Comparison of ENCODE assay signal across 1 cellular context in the genomic region with DNA sequence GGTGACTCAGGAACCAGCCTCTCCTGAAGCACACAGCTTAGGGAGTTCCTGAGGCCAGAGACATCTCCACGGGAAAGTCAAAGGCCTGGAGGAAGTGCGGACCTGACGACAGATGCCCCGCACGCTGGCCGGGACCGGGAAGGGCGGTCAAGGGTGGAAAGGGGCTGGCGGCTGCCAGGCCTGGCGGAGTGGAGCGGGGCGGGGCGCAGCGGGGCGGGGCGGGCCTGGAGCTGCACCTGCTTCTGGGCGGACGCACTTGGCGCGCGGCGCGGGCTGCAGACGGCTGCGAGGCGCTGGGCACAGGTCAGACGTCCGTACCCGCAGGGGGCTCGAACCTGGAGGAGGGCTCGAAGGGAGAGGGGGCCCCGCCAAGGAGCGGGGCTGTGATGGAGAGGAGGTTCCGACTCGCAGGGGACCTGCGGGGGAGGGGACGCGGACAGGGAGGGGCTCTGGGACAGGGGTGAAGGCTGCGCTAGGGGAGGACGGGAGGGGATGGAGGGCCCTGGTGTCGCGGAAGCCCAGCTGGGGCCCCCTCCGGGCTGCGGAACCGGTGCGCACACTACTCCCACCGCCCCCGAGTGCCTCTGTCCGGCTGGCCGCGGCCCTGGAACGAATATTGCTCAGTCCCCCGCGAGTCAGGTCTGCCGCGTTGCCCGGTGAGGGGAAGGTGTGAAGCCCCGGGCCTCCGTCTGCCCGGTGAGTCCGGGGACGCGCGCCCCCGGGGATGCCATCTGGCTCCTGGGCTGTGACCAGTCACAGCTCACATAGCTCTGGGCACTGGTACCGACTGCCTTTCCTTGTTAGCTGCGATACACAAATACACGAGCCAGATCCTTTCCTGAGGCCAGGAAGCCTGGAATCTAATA.
TF ChIP-seq lines count a peak whose summit lies in the region.

Gene TMEM45B (plus strand): TSS at position 253 of the 866 bp plus-strand sequence. CDS start 36,635 bp downstream, outside the sequence.

TF ChIP-seq in HepG2, 621 proteins besides CTCF, POLR2A, EP300 and RAD21 (continued from another document and continues in another):
- TF ChIP-seq ZFYVE20 (CRISPR knock-in tag; IDR thresholded peaks at IDR 0.05; ENCODE audit: borderline replicate concordance, low read depth) (no peak), ZC3H4 (CRISPR knock-in tag; IDR thresholded peaks at IDR 0.05; ENCODE audit: borderline replicate concordance) (no peak), TSC22D2 (CRISPR knock-in tag; IDR thresholded peaks at IDR 0.05; ENCODE audit: borderline replicate concordance) (no peak), U2AF1 (optimal IDR thresholded peaks at IDR 0.05; ENCODE audit: low read depth, low read length) (no peak), SPEN (CRISPR knock-in tag; IDR thresholded peaks at IDR 0.05; ENCODE audit: low read depth) (no peak; the same call in 1 of the 2 replicates), ARNT2 (CRISPR knock-in tag; IDR thresholded peaks at IDR 0.05; ENCODE audit: low read depth) (no peak), HMG20B (CRISPR knock-in tag; conservative IDR thresholded peaks at IDR 0.05) (no peak), DNMT1 (CRISPR knock-in tag; IDR thresholded peaks at IDR 0.05) (no peak), ZNF335 (CRISPR knock-in tag; IDR thresholded peaks at IDR 0.05) (no peak), ZNF333 (CRISPR knock-in tag; IDR thresholded peaks at IDR 0.05; ENCODE audit: borderline replicate concordance) (no peak), ZNF737 (CRISPR knock-in tag; IDR thresholded peaks at IDR 0.05; ENCODE audit: borderline replicate concordance) (no peak), ZNF280D (CRISPR knock-in tag; IDR thresholded peaks at IDR 0.05) (no peak), ZNF761 (CRISPR knock-in tag; conservative IDR thresholded peaks at IDR 0.05) (no peak), ESRRA (CRISPR knock-in tag; IDR thresholded peaks at IDR 0.05; ENCODE audit: low read depth) (no peak), KAT7 (CRISPR knock-in tag; IDR thresholded peaks at IDR 0.05; ENCODE audit: borderline replicate concordance) (peak; percentile 75; the same call in 1 of the 2 replicates), ZNF512 (CRISPR knock-in tag; IDR thresholded peaks at IDR 0.05) (no peak), ZSCAN22 (CRISPR knock-in tag; IDR thresholded peaks at IDR 0.05) (no peak), ZNF138 (CRISPR knock-in tag; IDR thresholded peaks at IDR 0.05; ENCODE audit: low read depth) (peak; percentile 56; the same call in 1 of the 2 replicates), GFI1 (CRISPR knock-in tag; IDR thresholded peaks at IDR 0.05; ENCODE audit: borderline replicate concordance) (peak; percentile 64; the same call in 1 of the 2 replicates), FOXK1 (CRISPR knock-in tag; IDR thresholded peaks at IDR 0.05; ENCODE audit: borderline replicate concordance, low read depth) (peak; percentile 11; the same call in 1 of the 2 replicates), ZBTB46 (CRISPR knock-in tag; IDR thresholded peaks at IDR 0.05; ENCODE audit: borderline replicate concordance) (no peak), NR2F1 (CRISPR knock-in tag; IDR thresholded peaks at IDR 0.05) (no peak), KLF9 (CRISPR knock-in tag; IDR thresholded peaks at IDR 0.05; ENCODE audit: low read depth) (no peak), ZNF431 (CRISPR knock-in tag; IDR thresholded peaks at IDR 0.05; ENCODE audit: borderline replicate concordance, low read depth) (no peak), ZNF670 (CRISPR knock-in tag; IDR thresholded peaks at IDR 0.05; ENCODE audit: borderline replicate concordance) (0 out of 2 replicates have a peak, but pooled peaks have one; percentile 44), ZNF552 (CRISPR knock-in tag; IDR thresholded peaks at IDR 0.05; ENCODE audit: borderline replicate concordance) (peak; percentile 31; the same call in 1 of the 2 replicates), RCOR2 (CRISPR knock-in tag; IDR thresholded peaks at IDR 0.05) (no peak), DNMT3B (CRISPR knock-in tag; conservative IDR thresholded peaks at IDR 0.05) (no peak), MEF2D (CRISPR knock-in tag; IDR thresholded peaks at IDR 0.05) (no peak), ZNF775 (CRISPR knock-in tag; IDR thresholded peaks at IDR 0.05; ENCODE audit: borderline replicate concordance) (no peak), RBM22 (optimal IDR thresholded peaks at IDR 0.05; ENCODE audit: low read length) (no peak), CCDC6 (CRISPR knock-in tag; IDR thresholded peaks at IDR 0.05) (0 out of 2 replicates have a peak, but pooled peaks have one; percentile 46), LCORL (IDR thresholded peaks at IDR 0.05) (no peak), LCORL (CRISPR knock-in tag; IDR thresholded peaks at IDR 0.05) (peak; percentile 58; the same call in 1 of the 2 replicates), ZNF235 (CRISPR knock-in tag; IDR thresholded peaks at IDR 0.05; ENCODE audit: borderline replicate concordance) (no peak), RARG (CRISPR knock-in tag; IDR thresholded peaks at IDR 0.05; ENCODE audit: low read depth) (no peak), NFYC (CRISPR knock-in tag; IDR thresholded peaks at IDR 0.05) (no peak), CREB1 (IDR thresholded peaks at IDR 0.05) (no peak), CREB1 (CRISPR knock-in tag; IDR thresholded peaks at IDR 0.05) (no peak), GTF2F1 (IDR thresholded peaks at IDR 0.05; ENCODE audit: low read length) (no peak), ZNF83 (CRISPR knock-in tag; IDR thresholded peaks at IDR 0.05; ENCODE audit: borderline replicate concordance) (no peak), MED13 (CRISPR knock-in tag; IDR thresholded peaks at IDR 0.05) (no peak), ZSCAN31 (CRISPR knock-in tag; IDR thresholded peaks at IDR 0.05; ENCODE audit: low read depth) (peak; percentile 54; the same call in 1 of the 2 replicates), KLF6 (CRISPR knock-in tag; IDR thresholded peaks at IDR 0.05) (no peak), SMAD1 (CRISPR knock-in tag; IDR thresholded peaks at IDR 0.05; ENCODE audit: borderline replicate concordance, low read depth) (no peak), ZNF296 (CRISPR knock-in tag; conservative IDR thresholded peaks at IDR 0.05) (no peak), MIER3 (CRISPR knock-in tag; IDR thresholded peaks at IDR 0.05; ENCODE audit: borderline replicate concordance) (no peak), ZNF878 (CRISPR knock-in tag; IDR thresholded peaks at IDR 0.05) (0 out of 2 replicates have a peak, but pooled peaks have one; percentile 43), REXO4 (CRISPR knock-in tag; IDR thresholded peaks at IDR 0.05; ENCODE audit: borderline replicate concordance) (no peak), SMYD3 (CRISPR knock-in tag; IDR thresholded peaks at IDR 0.05) (0 out of 2 replicates have a peak, but pooled peaks have one; percentile 19)
- TF ChIP-seq, protein P1, sequence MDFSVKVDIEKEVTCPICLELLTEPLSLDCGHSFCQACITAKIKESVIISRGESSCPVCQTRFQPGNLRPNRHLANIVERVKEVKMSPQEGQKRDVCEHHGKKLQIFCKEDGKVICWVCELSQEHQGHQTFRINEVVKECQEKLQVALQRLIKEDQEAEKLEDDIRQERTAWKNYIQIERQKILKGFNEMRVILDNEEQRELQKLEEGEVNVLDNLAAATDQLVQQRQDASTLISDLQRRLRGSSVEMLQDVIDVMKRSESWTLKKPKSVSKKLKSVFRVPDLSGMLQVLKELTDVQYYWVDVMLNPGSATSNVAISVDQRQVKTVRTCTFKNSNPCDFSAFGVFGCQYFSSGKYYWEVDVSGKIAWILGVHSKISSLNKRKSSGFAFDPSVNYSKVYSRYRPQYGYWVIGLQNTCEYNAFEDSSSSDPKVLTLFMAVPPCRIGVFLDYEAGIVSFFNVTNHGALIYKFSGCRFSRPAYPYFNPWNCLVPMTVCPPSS (IDR thresholded peaks at IDR 0.05), result no peak
- TF ChIP-seq, protein P2, sequence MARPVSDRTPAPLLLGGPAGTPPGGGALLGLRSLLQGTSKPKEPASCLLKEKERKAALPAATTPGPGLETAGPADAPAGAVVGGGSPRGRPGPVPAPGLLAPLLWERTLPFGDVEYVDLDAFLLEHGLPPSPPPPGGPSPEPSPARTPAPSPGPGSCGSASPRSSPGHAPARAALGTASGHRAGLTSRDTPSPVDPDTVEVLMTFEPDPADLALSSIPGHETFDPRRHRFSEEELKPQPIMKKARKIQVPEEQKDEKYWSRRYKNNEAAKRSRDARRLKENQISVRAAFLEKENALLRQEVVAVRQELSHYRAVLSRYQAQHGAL (CRISPR knock-in tag; IDR thresholded peaks at IDR 0.05; ENCODE audit: not compliant biosample characterization), result no peak
- TF ChIP-seq, protein P3, sequence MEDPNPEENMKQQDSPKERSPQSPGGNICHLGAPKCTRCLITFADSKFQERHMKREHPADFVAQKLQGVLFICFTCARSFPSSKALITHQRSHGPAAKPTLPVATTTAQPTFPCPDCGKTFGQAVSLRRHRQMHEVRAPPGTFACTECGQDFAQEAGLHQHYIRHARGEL (CRISPR knock-in tag; IDR thresholded peaks at IDR 0.05), result no peak
- TF ChIP-seq, protein P4, sequence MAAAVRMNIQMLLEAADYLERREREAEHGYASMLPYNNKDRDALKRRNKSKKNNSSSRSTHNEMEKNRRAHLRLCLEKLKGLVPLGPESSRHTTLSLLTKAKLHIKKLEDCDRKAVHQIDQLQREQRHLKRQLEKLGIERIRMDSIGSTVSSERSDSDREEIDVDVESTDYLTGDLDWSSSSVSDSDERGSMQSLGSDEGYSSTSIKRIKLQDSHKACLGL (CRISPR knock-in tag; IDR thresholded peaks at IDR 0.05), result 0 out of 2 replicates have a peak, but pooled peaks have one; percentile 33
- TF ChIP-seq, protein P5, sequence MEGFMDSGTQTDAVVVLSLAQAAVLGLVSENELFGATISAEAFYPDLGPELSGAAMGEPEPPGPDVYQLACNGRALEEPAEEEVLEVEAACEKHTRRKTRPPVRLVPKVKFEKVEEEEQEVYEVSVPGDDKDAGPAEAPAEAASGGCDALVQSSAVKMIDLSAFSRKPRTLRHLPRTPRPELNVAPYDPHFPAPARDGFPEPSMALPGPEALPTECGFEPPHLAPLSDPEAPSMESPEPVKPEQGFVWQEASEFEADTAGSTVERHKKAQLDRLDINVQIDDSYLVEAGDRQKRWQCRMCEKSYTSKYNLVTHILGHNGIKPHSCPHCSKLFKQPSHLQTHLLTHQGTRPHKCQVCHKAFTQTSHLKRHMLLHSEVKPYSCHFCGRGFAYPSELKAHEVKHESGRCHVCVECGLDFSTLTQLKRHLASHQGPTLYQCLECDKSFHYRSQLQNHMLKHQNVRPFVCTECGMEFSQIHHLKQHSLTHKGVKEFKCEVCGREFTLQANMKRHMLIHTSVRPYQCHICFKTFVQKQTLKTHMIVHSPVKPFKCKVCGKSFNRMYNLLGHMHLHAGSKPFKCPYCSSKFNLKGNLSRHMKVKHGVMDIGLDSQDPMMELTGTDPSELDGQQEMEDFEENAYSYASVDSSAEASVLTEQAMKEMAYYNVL (CRISPR knock-in tag; IDR thresholded peaks at IDR 0.05; ENCODE audit: borderline replicate concordance), result no peak
- TF ChIP-seq, protein P6, sequence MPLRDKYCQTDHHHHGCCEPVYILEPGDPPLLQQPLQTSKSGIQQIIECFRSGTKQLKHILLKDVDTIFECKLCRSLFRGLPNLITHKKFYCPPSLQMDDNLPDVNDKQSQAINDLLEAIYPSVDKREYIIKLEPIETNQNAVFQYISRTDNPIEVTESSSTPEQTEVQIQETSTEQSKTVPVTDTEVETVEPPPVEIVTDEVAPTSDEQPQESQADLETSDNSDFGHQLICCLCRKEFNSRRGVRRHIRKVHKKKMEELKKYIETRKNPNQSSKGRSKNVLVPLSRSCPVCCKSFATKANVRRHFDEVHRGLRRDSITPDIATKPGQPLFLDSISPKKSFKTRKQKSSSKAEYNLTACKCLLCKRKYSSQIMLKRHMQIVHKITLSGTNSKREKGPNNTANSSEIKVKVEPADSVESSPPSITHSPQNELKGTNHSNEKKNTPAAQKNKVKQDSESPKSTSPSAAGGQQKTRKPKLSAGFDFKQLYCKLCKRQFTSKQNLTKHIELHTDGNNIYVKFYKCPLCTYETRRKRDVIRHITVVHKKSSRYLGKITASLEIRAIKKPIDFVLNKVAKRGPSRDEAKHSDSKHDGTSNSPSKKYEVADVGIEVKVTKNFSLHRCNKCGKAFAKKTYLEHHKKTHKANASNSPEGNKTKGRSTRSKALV (CRISPR knock-in tag; IDR thresholded peaks at IDR 0.05), result no peak; the same call in 1 of the 2 replicates
